ENCODE assay signal across 18 cellular contexts in the genomic region with DNA sequence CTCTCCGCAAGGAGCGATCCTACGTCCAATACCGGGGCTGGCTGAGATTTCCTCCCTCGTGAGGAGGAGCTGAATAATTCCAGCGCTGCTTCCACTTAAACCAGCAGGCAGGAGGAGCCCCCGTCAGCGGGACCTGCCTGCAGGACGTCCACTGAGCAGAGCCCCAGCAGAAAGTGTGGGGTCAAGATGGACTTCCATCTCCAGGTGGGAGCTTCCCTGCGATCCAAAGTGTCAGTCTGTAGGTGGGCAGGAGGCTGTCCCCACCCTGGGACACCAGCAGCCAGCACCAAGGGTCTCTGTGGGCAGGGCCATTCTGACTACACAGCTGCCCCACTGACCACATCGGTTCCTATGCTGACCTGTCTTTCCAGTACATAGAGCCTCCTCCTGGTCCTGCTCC. TPM values are rescaled to one million over a fixed set of nuclear protein-coding genes. Genes with fewer than 3 reads are reported as not detected.
DNase-seq lines count a peak whose midpoint lies in the region; ATAC-seq and TF ChIP-seq lines count a peak whose summit lies in the region.
"Had no signal": no experiment of that assay in that cellular context is flagged by ENCODE, and none has a peak within 500 bp of the region (broad histone marks: within the 10 kb centered on the region; RNA-seq: fewer than 3 reads in every experiment).

No MANE protein-coding gene starts in this region.

- H3K36me3 Mint-ChIP-seq in osteocyte (ENCODE audit: unreplicated experiment), result no peaks in the 10 kb centered on the region

- 77% methylated on average over 4 of the region's 11 CpGs for WGBS in right lobe of liver (ENCODE audit: insufficient coverage, low coverage, low lambda C conversion rate, missing lambda C conversion rate)
- 65 to 81% (median 77%) methylated on average over 11 of the region's 11 CpGs for WGBS in spleen, 5 donors

- intact Hi-C loops in Right ventricle myocardium inferior (cut with DNase I) (no loop called here), right lobe of liver (cut with DNase I) (loop anchor here in 1 of 2 donors (5.0 kb wide), 1 partner anchor 84 kb away; no protein-coding TSS in a partner anchor), spleen (cut with DNase I; ENCODE audit: low total_unique reads) (loop anchor here (5.0 kb wide), 1 partner anchor 79 kb away; no protein-coding TSS in a partner anchor)

- TF ChIP-seq CTCF in right atrium auricular region (IDR thresholded peaks at IDR 0.05), result no peak
- no peak for TF ChIP-seq CTCF in WERI-Rb-1 (IDR thresholded peaks at IDR 0.05; ENCODE audit: low read depth, low read length)
- no peak for TF ChIP-seq CTCF in right lobe of liver (IDR thresholded peaks at IDR 0.05)
- TF ChIP-seq CTCF in spleen (IDR thresholded peaks at IDR 0.05 in 8 of 11, conservative IDR thresholded peaks at IDR 0.05 in 3 of 11), result no peak
- no peak for TF ChIP-seq CTCF in osteocyte (IDR thresholded peaks at IDR 0.05)

- no peak overlapping the region for H3K27ac Mint-ChIP-seq in osteocyte (ENCODE audit: unreplicated experiment)

- no peaks in the 10 kb centered on the region for H3K27me3 ChIP-seq in right atrium auricular region
- H3K27me3 ChIP-seq in WERI-Rb-1 (ENCODE audit: insufficient read depth, low read depth, severe bottlenecking), result peaks cover 30% of the 10 kb centered on the region
- no peaks in the 10 kb centered on the region for H3K27me3 ChIP-seq in right lobe of liver
- H3K27me3 ChIP-seq in spleen (replicated peaks in 1 of 7), result peaks cover 0 to 45% (median 0%) of the 10 kb centered on the region in 7 donors

- peaks cover 24% of the 10 kb centered on the region for H3K27me3 Mint-ChIP-seq in osteocyte (ENCODE audit: unreplicated experiment)

- H3K4me1 ChIP-seq in right atrium auricular region (peaks cover 0 to 7% of the 10 kb centered on the region in 2 donors), right lobe of liver (no peaks in the 10 kb centered on the region), spleen (peaks cover 4 to 19% (median 15%) of the 10 kb centered on the region in 6 donors)

- no peak overlapping the region for H3K4me3 ChIP-seq in right atrium auricular region
- no peak overlapping the region for H3K4me3 ChIP-seq in WERI-Rb-1 (ENCODE audit: low read depth, low read length)
- H3K4me3 ChIP-seq in right lobe of liver, result no peak overlapping the region
- no peak overlapping the region for H3K4me3 ChIP-seq in spleen
- H3K4me3 ChIP-seq: HAP-1 had no signal

- H3K36me3 ChIP-seq in right atrium auricular region (no peaks in the 10 kb centered on the region), WERI-Rb-1 (no peaks in the 10 kb centered on the region), right lobe of liver (no peaks in the 10 kb centered on the region), spleen (no peaks in the 10 kb centered on the region)
- H3K36me3 ChIP-seq: HAP-1 had no signal

- DNase-seq in Right ventricle myocardium inferior (ENCODE audit: missing footprints) (peak; percentile 9), right atrium auricular region (ENCODE audit: low spot score) (no peak), WERI-Rb-1 (peak; percentile 0), right lobe of liver (peak in 2 of 3 donors; percentile 25 to 29), spleen (peak; percentile 61), NCI-H526 treated with DMSO at 0.1 percent for 48 hours (lab: John Stamatoyannopoulos, UW) (no peak), NCI-H345 treated with DMSO at 0.1 percent for 48 hours (lab: John Stamatoyannopoulos, UW; ENCODE audit: unreplicated experiment) (no peak), osteocyte (ENCODE audit: extremely low spot score, unreplicated experiment) (no peak)
- DNase-seq: AML-193; CD4-positive, alpha-beta memory T cell; DND-41; GDM1; NCI-H146; NCI-H2081 treated with DMSO at 0.1 percent for 48 hours; NCI-H2227 treated with DMSO at 0.1 percent for 48 hours; NCI-H526; PC-3 had no signal

- no peak overlapping the region for H3K4me3 Mint-ChIP-seq in osteocyte (ENCODE audit: unreplicated experiment)

- no peak for TF ChIP-seq POLR2A in right lobe of liver (IDR thresholded peaks at IDR 0.05)
- no peak for TF ChIP-seq POLR2A in spleen (IDR thresholded peaks at IDR 0.05)

- no peaks in the 10 kb centered on the region for H3K9me3 Mint-ChIP-seq in osteocyte (ENCODE audit: unreplicated experiment)
- H3K9me3 Mint-ChIP-seq: CD4-positive, alpha-beta memory T cell had no signal

- H3K27ac ChIP-seq in right atrium auricular region (no peak overlapping the region), WERI-Rb-1 (no peak overlapping the region), right lobe of liver (no peak overlapping the region), spleen (no peak overlapping the region)

- no peak for ATAC-seq in Right ventricle myocardium inferior
- ATAC-seq in right lobe of liver, result no peak
- ATAC-seq: PC-3 had no signal

- H3K9me3 ChIP-seq in right atrium auricular region (no peaks in the 10 kb centered on the region), WERI-Rb-1 (ENCODE audit: severe bottlenecking) (no peaks in the 10 kb centered on the region), right lobe of liver (no peaks in the 10 kb centered on the region), spleen (no peaks in the 10 kb centered on the region)
- H3K9me3 ChIP-seq: HAP-1 had no signal

- H3K4me1 Mint-ChIP-seq in osteocyte (ENCODE audit: unreplicated experiment), result peaks cover 6% of the 10 kb centered on the region

RNA-seq across cellular contexts. Expression of a gene that starts 0.5 kb away (rescaled TPM):
- not detected for total RNA-seq in Right ventricle myocardium inferior
- total RNA-seq in right atrium auricular region, result not detected
- not detected for total RNA-seq in right lobe of liver
- total RNA-seq in spleen, result not detected
- not detected for polyA plus RNA-seq in spleen
- total RNA-seq in osteocyte, result not detected in 2 replicates
- total RNA-seq: CD4-positive, alpha-beta memory T cell; PC-3 had no signal
- polyA plus RNA-seq: CD4-positive, alpha-beta memory T cell had no signal

RNA-seq across cellular contexts. Expression of a gene that starts 4.8 kb away (rescaled TPM):
- total RNA-seq in Right ventricle myocardium inferior (220 TPM), right atrium auricular region (100 to 1,000 TPM; 232 to 243 TPM), right lobe of liver (10 to 100 TPM; 33.1 to 66.1 (median 45.8) TPM), spleen (100 to 1,000 TPM in 2 of 7 donors, 10 to 100 TPM in 5; 74.7 to 154 (median 85.7) TPM), osteocyte (156 TPM in 2 replicates)
- polyA plus RNA-seq in spleen, result 100 to 1,000 TPM; 273 to 441 (median 321) TPM

Comparison
In these comparisons a context has a peak if more than half of its experiments do, and no peak if none do; other contexts are left out.
1. DNase-seq: peak in Right ventricle myocardium inferior (single experiment), WERI-Rb-1 (single experiment), right lobe of liver (2 of 3) and spleen (single experiment); none in right atrium auricular region (single experiment), NCI-H526 treated with DMSO at 0.1 percent for 48 hours (single experiment), NCI-H345 treated with DMSO at 0.1 percent for 48 hours (single experiment) and osteocyte (single experiment).